ENCODE assay signal across 9 cellular contexts in the genomic region with DNA sequence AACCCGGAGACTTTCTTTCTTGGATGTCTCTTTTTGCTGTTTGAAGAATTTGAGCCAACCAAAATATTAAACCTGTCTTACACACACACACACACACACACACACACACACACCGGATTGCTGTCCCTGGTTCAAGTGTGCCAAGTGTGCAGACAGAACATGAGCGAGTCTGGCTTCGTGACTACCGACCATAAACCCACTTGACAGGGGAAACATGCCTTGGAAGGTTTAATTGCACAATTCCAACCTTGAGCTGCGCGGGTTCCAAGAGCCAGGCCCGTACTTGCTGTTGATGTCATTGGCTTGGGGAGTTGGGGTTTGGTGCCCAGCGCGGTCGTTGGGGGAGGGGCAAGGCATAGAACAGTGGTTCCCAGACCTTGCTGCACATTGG. TPM values are rescaled to one million over a fixed set of nuclear protein-coding genes. Genes with fewer than 3 reads are reported as not detected.
DNase-seq lines count a peak whose midpoint lies in the region; ATAC-seq and TF ChIP-seq lines count a peak whose summit lies in the region.
"Had no signal": no experiment of that assay in that cellular context is flagged by ENCODE, and none has a peak within 500 bp of the region (broad histone marks: within the 10 kb centered on the region; RNA-seq: fewer than 3 reads in every experiment).

No MANE protein-coding gene starts in this region.

- no peaks in the 10 kb centered on the region for H3K9me3 Mint-ChIP-seq in GM23338
- no peaks in the 10 kb centered on the region for H3K9me3 Mint-ChIP-seq in activated CD4-positive, alpha-beta T cell treated with anti-CD3 and anti-CD28 coated beads, Interleukin-2, amount 10 ng/mL, durations not matched to agents 24 days and 14 days

- no peak overlapping the region; the same call in 1 of the 2 replicates for H2AFZ ChIP-seq in GM23338

- H3K27me3 Mint-ChIP-seq in GM23338 (ENCODE audit: insufficient read depth, low read depth, poor library complexity), result peaks cover 38% of the 10 kb centered on the region
- H3K27me3 Mint-ChIP-seq in activated CD4-positive, alpha-beta T cell treated with anti-CD3 and anti-CD28 coated beads, Interleukin-2, amount 10 ng/mL, durations not matched to agents 24 days and 14 days, result peaks cover 71% of the 10 kb centered on the region

- intact Hi-C loops in right cardiac atrium (cut with DNase I) (no loop called here), gastrocnemius medialis (cut with DNase I; ENCODE audit: low total_unique reads) (no loop called here)
- intact Hi-C loops in activated CD4-positive, alpha-beta T cell treated with anti-CD3 and anti-CD28 coated beads, Interleukin-2, amount 10 ng/mL, durations not matched to agents 24 days and 14 days (cut with micrococcal nuclease), result no loop called here

- H3K27ac Mint-ChIP-seq in GM23338, result no peak overlapping the region
- H3K27ac Mint-ChIP-seq in activated CD4-positive, alpha-beta T cell treated with anti-CD3 and anti-CD28 coated beads, Interleukin-2, amount 10 ng/mL, durations not matched to agents 24 days and 14 days, result no peak overlapping the region

- no peak for TF ChIP-seq POLR2A in gastrocnemius medialis (IDR thresholded peaks at IDR 0.05)

- no peaks in the 10 kb centered on the region for H3K36me3 Mint-ChIP-seq in GM23338 (ENCODE audit: low read depth)
- H3K36me3 Mint-ChIP-seq in activated CD4-positive, alpha-beta T cell treated with anti-CD3 and anti-CD28 coated beads, Interleukin-2, amount 10 ng/mL, durations not matched to agents 24 days and 14 days (ENCODE audit: low read depth), result no peaks in the 10 kb centered on the region

- TF ChIP-seq CTCF in GM23338 (conservative IDR thresholded peaks at IDR 0.05; ENCODE audit: low read depth in 2 of 2), result no peak
- TF ChIP-seq CTCF in gastrocnemius medialis (IDR thresholded peaks at IDR 0.05 in 4 of 5, conservative IDR thresholded peaks at IDR 0.05 in 1 of 5), result no peak

- H3K9me2 ChIP-seq in GM23338 (ENCODE audit: insufficient read depth), result no peaks in the 10 kb centered on the region

- H3K27ac ChIP-seq in GM23338 (ENCODE audit: low read depth), result no peak overlapping the region
- peak overlapping the region; percentile 13 for H3K27ac ChIP-seq in adipose tissue (ENCODE audit: low read depth, low read length)
- peak overlapping the region; percentile 71 for H3K27ac ChIP-seq in right cardiac atrium (ENCODE audit: low read length)
- peak overlapping the region; percentile 90 to 95 (median 91) for H3K27ac ChIP-seq in gastrocnemius medialis

- no peaks in the 10 kb centered on the region for H3K79me2 ChIP-seq in GM23338 (replicated peaks; ENCODE audit: insufficient read depth)

- no peak for DNase-seq in GM23338 (ENCODE audit: low spot score)
- peak; percentile 43 to 72 (median 63) for DNase-seq in right cardiac atrium
- DNase-seq in gastrocnemius medialis, result peak; percentile 41 to 73
- DNase-seq in AML-193 (lab: John Stamatoyannopoulos, UW), result no peak
- no peak for DNase-seq in activated CD4-positive, alpha-beta T cell treated with anti-CD3 and anti-CD28 coated beads, Interleukin-2, amount 10 ng/mL, durations not matched to agents 24 days and 14 days

- peaks cover 69% of the 10 kb centered on the region for H3K27me3 ChIP-seq in GM23338 (ENCODE audit: insufficient read depth)
- H3K27me3 ChIP-seq in right cardiac atrium (ENCODE audit: control insufficient read depth, insufficient read depth), result no peaks in the 10 kb centered on the region
- peaks cover 0 to 8% (median 5%) of the 10 kb centered on the region in 3 donors for H3K27me3 ChIP-seq in gastrocnemius medialis

- H3K9me3 ChIP-seq in right cardiac atrium (ENCODE audit: control insufficient read depth, low read length) (no peaks in the 10 kb centered on the region), gastrocnemius medialis (no peaks in the 10 kb centered on the region)

- H3K4me1 Mint-ChIP-seq in GM23338, result peaks cover 8% of the 10 kb centered on the region; the same call in 2 of the 3 replicates
- H3K4me1 Mint-ChIP-seq in activated CD4-positive, alpha-beta T cell treated with anti-CD3 and anti-CD28 coated beads, Interleukin-2, amount 10 ng/mL, durations not matched to agents 24 days and 14 days, result no peaks in the 10 kb centered on the region

- WGBS in adipose tissue, 3 donors, result 25 to 54% (median 43%) methylated on average over 11 of the region's 11 CpGs
- WGBS in right cardiac atrium, result 71% methylated on average over 11 of the region's 11 CpGs

- H4K20me1 ChIP-seq in GM23338 (replicated peaks; ENCODE audit: insufficient read depth), result peaks cover 8% of the 10 kb centered on the region

- H3F3A ChIP-seq in GM23338 (replicated peaks; ENCODE audit: low read depth), result no peaks in the 10 kb centered on the region

- H3K36me3 ChIP-seq in GM23338 (ENCODE audit: insufficient read depth) (no peaks in the 10 kb centered on the region), gastrocnemius medialis (no peaks in the 10 kb centered on the region)

- ATAC-seq in GM23338 (no peak), right cardiac atrium (no peak), gastrocnemius medialis (peak; percentile 26 to 32), HG02970 (IDR thresholded peaks at IDR 0.05; ENCODE audit: low FRiP score, unreplicated experiment) (no peak), HG03175 (IDR thresholded peaks at IDR 0.05; ENCODE audit: unreplicated experiment) (no peak)
- ATAC-seq: GM12878 had no signal

- peak overlapping the region; percentile 66 for H3K4me3 Mint-ChIP-seq in GM23338
- H3K4me3 Mint-ChIP-seq in activated CD4-positive, alpha-beta T cell treated with anti-CD3 and anti-CD28 coated beads, Interleukin-2, amount 10 ng/mL, durations not matched to agents 24 days and 14 days, result no peak overlapping the region

- peak overlapping the region; percentile 69 for H3K4me3 ChIP-seq in GM23338
- peak overlapping the region; percentile 82 for H3K4me3 ChIP-seq in right cardiac atrium (ENCODE audit: low read length)
- peak overlapping the region; percentile 71 to 86 (median 74) for H3K4me3 ChIP-seq in gastrocnemius medialis
- H3K4me3 ChIP-seq: GM12878 had no signal

- peak overlapping the region; percentile 87 for H3K4me2 ChIP-seq in GM23338

- H3K4me1 ChIP-seq in GM23338 (ENCODE audit: insufficient read depth) (peaks cover 4% of the 10 kb centered on the region; the same call in 1 of the 2 replicates), right cardiac atrium (ENCODE audit: control insufficient read depth, insufficient read depth, low read length) (peaks cover 6% of the 10 kb centered on the region), gastrocnemius medialis (peaks cover 0 to 5% of the 10 kb centered on the region in 2 donors)

- in situ Hi-C loops in gastrocnemius medialis (cut with MboI; ENCODE audit: low sequenced_read_pairs in 4 of 4), result loop anchor here in 1 of 4 donors (25.0 kb wide), 1 partner anchor 233 kb away; no protein-coding TSS in a partner anchor

TF ChIP-seq in GM23338, 12 proteins besides CTCF, POLR2A, EP300 and RAD21:
- TF ChIP-seq EZH2phosphoT487 (IDR thresholded peaks at IDR 0.05; ENCODE audit: unreplicated experiment) (no peak), ZNF114 (CRISPR knock-in tag; IDR thresholded peaks at IDR 0.05) (no peak)

RNA-seq across cellular contexts. Expression of a gene that starts 1.7 kb away (rescaled TPM):
- total RNA-seq in GM23338 (2014; rRNA removed; shearing (Covaris generic)), result 4.5 TPM in 2 replicates
- 1.5 and 1.9 TPM in 2 replicates for polyA plus RNA-seq in GM23338 (2016; fragmentation: Nextera tagmentation; extraction: Ambion mirVana)
- 10 to 100 TPM; 12.6 to 24.4 (median 13.6) TPM for polyA plus RNA-seq in adipose tissue
- 10 to 100 TPM; 13.3 to 21.8 (median 15.2) TPM for total RNA-seq in right cardiac atrium
- 4.2 TPM for polyA plus RNA-seq in right cardiac atrium
- total RNA-seq in gastrocnemius medialis, result 10 to 100 TPM; 28.0 to 34.8 (median 29.4) TPM
- total RNA-seq in activated CD4-positive, alpha-beta T cell treated with anti-CD3 and anti-CD28 coated beads, Interleukin-2, amount 10 ng/mL, durations not matched to agents 24 days and 14 days, result not detected in 2 replicates

Comparison
In these comparisons a context has a peak if more than half of its experiments do, and no peak if none do; other contexts are left out.
1. ATAC-seq: peak in gastrocnemius medialis (2 of 2); none in GM23338 (single experiment), right cardiac atrium (0 of 2), HG02970 (single experiment) and HG03175 (single experiment).
2. DNase-seq: peak in right cardiac atrium (3 of 3) and gastrocnemius medialis (2 of 2); none in GM23338 (single experiment), AML-193 (0 of 2) and activated CD4-positive, alpha-beta T cell treated with anti-CD3 and anti-CD28 coated beads, Interleukin-2, amount 10 ng/mL, durations not matched to agents 24 days and 14 days (single experiment).
3. Peak in every context shown above with its lines, with median percentiles within 50 percentile points of each other: H3K4me3 ChIP-seq.